Comparison of ENCODE assay signal across 8 cellular contexts in the genomic region with DNA sequence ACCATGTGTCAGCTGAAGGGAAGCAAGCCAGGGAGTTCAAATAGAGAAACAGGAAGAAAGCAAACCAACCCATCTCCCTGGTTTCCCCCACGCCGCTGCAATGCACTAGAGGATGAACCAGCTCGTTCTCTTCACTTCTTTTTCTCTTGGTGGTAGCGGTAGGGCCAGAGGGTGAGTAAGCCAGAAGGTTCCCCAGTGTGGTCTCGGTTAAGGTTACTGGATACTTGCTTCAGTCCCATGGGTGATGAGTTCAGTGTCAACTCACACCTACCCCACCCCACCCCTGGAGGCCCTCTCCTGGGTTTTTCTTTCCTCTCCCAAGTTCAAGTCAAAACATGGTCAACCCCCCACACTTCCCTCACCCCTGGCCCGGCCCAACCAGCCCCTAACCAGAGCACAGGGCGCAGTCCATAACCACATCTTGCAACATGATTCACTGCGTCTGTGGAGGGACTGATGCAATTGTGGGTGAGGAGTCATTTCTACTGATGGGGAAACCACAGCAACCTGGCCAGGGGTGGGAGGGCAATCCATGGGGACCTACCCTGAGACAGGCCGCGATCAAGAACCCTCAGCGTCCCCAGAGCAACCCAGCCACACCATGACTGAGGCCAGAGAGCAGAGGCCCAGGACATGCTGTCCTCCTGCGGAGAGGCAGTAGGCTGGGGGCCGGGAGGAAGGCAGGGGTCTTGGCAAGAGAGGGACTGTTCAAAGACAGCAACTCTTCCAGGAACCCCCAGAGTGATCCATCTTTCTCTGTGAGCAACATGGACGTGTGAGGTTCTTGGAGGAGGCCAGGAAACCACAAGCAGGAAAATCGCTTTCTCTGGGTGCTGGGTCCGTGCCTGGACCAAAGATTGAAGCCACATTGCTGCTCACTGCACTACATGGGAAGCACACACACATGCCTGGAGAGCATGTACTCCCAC.
DNase-seq lines count a peak whose midpoint lies in the region; ATAC-seq and TF ChIP-seq lines count a peak whose summit lies in the region.

No MANE protein-coding gene starts in this region.

- H3K9ac ChIP-seq in Loucy (ENCODE audit: low read depth, low read length, poor library complexity, severe bottlenecking), result peak overlapping the region; percentile 58
- peak overlapping the region in 2 of 5 donors; percentile 41 to 45 for H3K9ac ChIP-seq in subcutaneous abdominal adipose tissue (ENCODE audit: low read length in 5 of 5)

- no peak overlapping the region for H3K4me3 Mint-ChIP-seq in WTC11

- POLR2A ChIA-PET in WTC11 (lab: Charles Lee), result no interaction called here

- no peaks in the 10 kb centered on the region for H3K9me3 ChIP-seq in Loucy (ENCODE audit: insufficient read depth, low read depth, low read length)
- no peaks in the 10 kb centered on the region for H3K9me3 ChIP-seq in subcutaneous abdominal adipose tissue (ENCODE audit: control insufficient read depth in 5 of 5, low read length in 5 of 5)

- H3K79me2 ChIP-seq in Loucy (ENCODE audit: insufficient read depth, low read length), result no peaks in the 10 kb centered on the region

- H3K4me1 ChIP-seq in Loucy (ENCODE audit: insufficient read depth, low read length, poor library complexity, severe bottlenecking), result peaks cover 88% of the 10 kb centered on the region
- H3K4me1 ChIP-seq in subcutaneous abdominal adipose tissue (ENCODE audit: control insufficient read depth in 5 of 5, insufficient read depth in 5 of 5, low read length in 5 of 5), result peaks cover 5 to 40% (median 23%) of the 10 kb centered on the region in 5 donors

- H3K27me3 ChIP-seq in Loucy (ENCODE audit: insufficient read depth, low read length, poor library complexity, severe bottlenecking) (no peaks in the 10 kb centered on the region), subcutaneous abdominal adipose tissue (ENCODE audit: control insufficient read depth in 5 of 5, insufficient read depth in 4 of 5, low read length in 5 of 5) (no peaks in the 10 kb centered on the region)

- CTCF ChIA-PET in WTC11 (lab: Charles Lee), result interaction anchor here (0.8 to 1.9 kb wide), 5 partner anchors 8 to 111 kb away, joined by 5 to 15 read pairs (median 10); no protein-coding TSS in a partner anchor

- H3K4me3 ChIP-seq in Loucy (ENCODE audit: low read length, poor library complexity, severe bottlenecking) (peak overlapping the region; percentile 39), subcutaneous abdominal adipose tissue (ENCODE audit: low read depth in 1 of 5, low read length in 5 of 5) (peak overlapping the region in 1 of 5 donors; percentile 3)

- no peak overlapping the region for H2AFZ ChIP-seq in Loucy (ENCODE audit: low read length)

- TF ChIP-seq CTCF in Loucy (conservative IDR thresholded peaks at IDR 0.05; ENCODE audit: low read length) (no peak), WTC11 (IDR thresholded peaks at IDR 0.05) (no peak)

- no peaks in the 10 kb centered on the region for H3K36me3 ChIP-seq in Loucy (ENCODE audit: insufficient read depth, low read length)
- no peaks in the 10 kb centered on the region for H3K36me3 ChIP-seq in subcutaneous abdominal adipose tissue (ENCODE audit: control insufficient read depth in 5 of 5, insufficient read depth in 5 of 5, low read length in 5 of 5)

- peak overlapping the region; percentile 57 for H3K4me2 ChIP-seq in Loucy (ENCODE audit: low read depth, low read length, poor library complexity, severe bottlenecking)

- ATAC-seq in GM21786 (IDR thresholded peaks at IDR 0.05; ENCODE audit: unreplicated experiment), result peak; percentile 70
- peak; percentile 55 for ATAC-seq in left lobe of liver
- ATAC-seq in WTC11, result no peak

- H3K27me3 Mint-ChIP-seq in WTC11 (ENCODE audit: low read depth), result no peaks in the 10 kb centered on the region

- H3K4me1 Mint-ChIP-seq in WTC11, result no peaks in the 10 kb centered on the region

- no peaks in the 10 kb centered on the region for H3K9me3 Mint-ChIP-seq in WTC11

- H3F3A ChIP-seq in Loucy (ENCODE audit: low read depth), result 0 out of 2 replicates have a peak, but pooled peaks cover 2% of the 10 kb centered on the region

- no peak overlapping the region for H3K27ac Mint-ChIP-seq in WTC11

- peak overlapping the region; percentile 74 for H3K27ac ChIP-seq in subcutaneous abdominal adipose tissue (ENCODE audit: low read depth, low read length)

- H3K9me2 ChIP-seq in Loucy (replicated peaks; ENCODE audit: low read depth, low read length), result no peaks in the 10 kb centered on the region

- no peaks in the 10 kb centered on the region for H3K36me3 Mint-ChIP-seq in WTC11

- no peaks in the 10 kb centered on the region for H4K20me1 ChIP-seq in Loucy (ENCODE audit: insufficient read depth, low read length, poor library complexity, severe bottlenecking)

- DNase-seq in GM04503 (ENCODE audit: low read depth), result peak; percentile 74
- DNase-seq in activated T-cell treated with anti-CD3 and anti-CD28 coated beads, Interleukin-2, amount 50 U/mL, for 1 hour, result peak; percentile 58
- peak; percentile 58 for DNase-seq in left lobe of liver (ENCODE audit: low spot score)
- no peak for DNase-seq in NCI-H82 treated with DMSO at 0.1 percent for 48 hours (lab: John Stamatoyannopoulos, UW; ENCODE audit: unreplicated experiment)
- DNase-seq in WTC11 (ENCODE audit: low spot score), result no peak

TF ChIP-seq in WTC11, 78 proteins besides CTCF, POLR2A, EP300 and RAD21:
- TF ChIP-seq TP53 (CRISPR knock-in tag; IDR thresholded peaks at IDR 0.05) (no peak), PRRX2 (CRISPR knock-in tag; IDR thresholded peaks at IDR 0.05) (no peak), FOXK1 (CRISPR knock-in tag; IDR thresholded peaks at IDR 0.05) (no peak), TEAD4 (CRISPR knock-in tag; IDR thresholded peaks at IDR 0.05) (no peak), NFATC4 (CRISPR knock-in tag; IDR thresholded peaks at IDR 0.05) (no peak)

Comparison
In these comparisons a context has a peak if more than half of its experiments do, and no peak if none do; other contexts are left out.
1. DNase-seq: peak in GM04503 (single experiment), activated T-cell treated with anti-CD3 and anti-CD28 coated beads, Interleukin-2, amount 50 U/mL, for 1 hour (single experiment) and left lobe of liver (single experiment); none in NCI-H82 treated with DMSO at 0.1 percent for 48 hours (single experiment) and WTC11 (single experiment).